Comparison of ENCODE assay signal across 12 cellular contexts in genomic region chr7:101784275-101785127, GRCh38. TPM values are rescaled to one million over a fixed set of nuclear protein-coding genes. Genes with fewer than 3 reads are reported as not detected.
DNase-seq lines count a peak whose midpoint lies in the region; ATAC-seq lines count a peak whose summit lies in the region.
"Had no signal": no experiment of that assay in that cellular context is flagged by ENCODE, and none has a peak within 500 bp of the region (broad histone marks: within the 10 kb centered on the region; RNA-seq: fewer than 3 reads in every experiment).

No MANE protein-coding gene starts in this region.

- H3K4me1 Mint-ChIP-seq in activated T-helper 2 cell treated with anti-CD3 and anti-CD28 coated beads, Interferon-gamma antibody, Interleukin-2, Interleukin-4, amounts not matched to agents 10 μg/mL and 5 μg/mL and 100 μg/mL, durations not matched to agents 14 hours and 24 hours and 36 hours (ENCODE audit: low read depth), result peaks cover 3% of the 10 kb centered on the region

- peak overlapping the region in 1 of 2 donors; percentile 21 for H3K9ac ChIP-seq in stomach smooth muscle (ENCODE audit: low read length in 2 of 2)

- H3K9me3 Mint-ChIP-seq in activated T-helper 2 cell treated with anti-CD3 and anti-CD28 coated beads, Interferon-gamma antibody, Interleukin-2, Interleukin-4, amounts not matched to agents 10 μg/mL and 5 μg/mL and 100 μg/mL, durations not matched to agents 14 hours and 24 hours and 36 hours, result no peaks in the 10 kb centered on the region

- intact Hi-C loops in activated T-helper 2 cell treated with anti-CD3 and anti-CD28 coated beads, Interferon-gamma antibody, Interleukin-2, Interleukin-4, amounts not matched to agents 10 μg/mL and 5 μg/mL and 100 μg/mL, durations not matched to agents 14 hours and 24 hours and 36 hours (cut with micrococcal nuclease), result no loop called here
- intact Hi-C loops in posterior vena cava (cut with DNase I), result no loop called here

- peak; percentile 42 for DNase-seq in DMS53 (lab: John Stamatoyannopoulos, UW)
- DNase-seq in DMS53 treated with DMSO at 0.1 percent for 48 hours (lab: John Stamatoyannopoulos, UW; ENCODE audit: unreplicated experiment), result no peak
- DNase-seq in activated T-helper 2 cell treated with anti-CD3 and anti-CD28 coated beads, Interferon-gamma antibody, Interleukin-2, Interleukin-4, amounts not matched to agents 10 μg/mL and 5 μg/mL and 100 μg/mL, durations not matched to agents 14 hours and 24 hours and 36 hours (ENCODE audit: low spot score), result no peak
- DNase-seq in left lobe of liver (ENCODE audit: low spot score), result no peak
- DNase-seq in posterior vena cava (ENCODE audit: low spot score), result no peak
- DNase-seq in NCI-H226, result no peak
- DNase-seq: 8988T; activated T-cell treated with anti-CD3 and anti-CD28 coated beads, Interleukin-2, amount 50 U/mL, for 48 hours; NCI-H2081; sigmoid colon had no signal

- peak overlapping the region; percentile 11 for H3K27ac ChIP-seq in stomach smooth muscle (ENCODE audit: low read length)

- no peaks in the 10 kb centered on the region for H3K36me3 Mint-ChIP-seq in activated T-helper 2 cell treated with anti-CD3 and anti-CD28 coated beads, Interferon-gamma antibody, Interleukin-2, Interleukin-4, amounts not matched to agents 10 μg/mL and 5 μg/mL and 100 μg/mL, durations not matched to agents 14 hours and 24 hours and 36 hours (ENCODE audit: low read depth)

- H3K4me3 ChIP-seq in stomach smooth muscle (ENCODE audit: low read length in 2 of 2), result peak overlapping the region; percentile 5 to 54
- H3K4me3 ChIP-seq: sigmoid colon had no signal

- H3K4me1 ChIP-seq in stomach smooth muscle (ENCODE audit: control insufficient read depth, insufficient read depth, low read length), result peaks cover 10% of the 10 kb centered on the region

- peaks cover 14% of the 10 kb centered on the region for H3K27me3 Mint-ChIP-seq in activated T-helper 2 cell treated with anti-CD3 and anti-CD28 coated beads, Interferon-gamma antibody, Interleukin-2, Interleukin-4, amounts not matched to agents 10 μg/mL and 5 μg/mL and 100 μg/mL, durations not matched to agents 14 hours and 24 hours and 36 hours (ENCODE audit: low read depth)

- ATAC-seq in left lobe of liver (peak; percentile 58), GM19328 (IDR thresholded peaks at IDR 0.05; ENCODE audit: unreplicated experiment) (no peak)

- peak overlapping the region; percentile 20 for H3K27ac Mint-ChIP-seq in activated T-helper 2 cell treated with anti-CD3 and anti-CD28 coated beads, Interferon-gamma antibody, Interleukin-2, Interleukin-4, amounts not matched to agents 10 μg/mL and 5 μg/mL and 100 μg/mL, durations not matched to agents 14 hours and 24 hours and 36 hours

- no peaks in the 10 kb centered on the region for H3K27me3 ChIP-seq in stomach smooth muscle (ENCODE audit: control insufficient read depth in 1 of 2, insufficient read depth in 2 of 2, low read length in 2 of 2)
- H3K27me3 ChIP-seq: sigmoid colon had no signal

- no peaks in the 10 kb centered on the region for H3K36me3 ChIP-seq in stomach smooth muscle (ENCODE audit: control insufficient read depth in 2 of 2, insufficient read depth in 2 of 2, low read length in 2 of 2)
- H3K36me3 ChIP-seq: sigmoid colon had no signal

- H3K9me3 ChIP-seq in stomach smooth muscle (ENCODE audit: control insufficient read depth in 2 of 2, low read length in 2 of 2), result no peaks in the 10 kb centered on the region
- H3K9me3 ChIP-seq: sigmoid colon had no signal

- no peak overlapping the region for H3K4me3 Mint-ChIP-seq in activated T-helper 2 cell treated with anti-CD3 and anti-CD28 coated beads, Interferon-gamma antibody, Interleukin-2, Interleukin-4, amounts not matched to agents 10 μg/mL and 5 μg/mL and 100 μg/mL, durations not matched to agents 14 hours and 24 hours and 36 hours (ENCODE audit: low read depth)

RNA-seq across cellular contexts. Expression of gene CUX1, which starts 32.9 kb away (rescaled TPM):
- 29.5 and 31.5 TPM in 2 replicates for total RNA-seq in activated T-helper 2 cell treated with anti-CD3 and anti-CD28 coated beads, Interferon-gamma antibody, Interleukin-2, Interleukin-4, amounts not matched to agents 10 μg/mL and 5 μg/mL and 100 μg/mL, durations not matched to agents 14 hours and 24 hours and 36 hours
- 42.0 TPM for total RNA-seq in left lobe of liver
- 100 to 1,000 TPM in 1 of 2 donors, 10 to 100 TPM in 1; 87.6 to 120 TPM for total RNA-seq in posterior vena cava
